Comparison of ENCODE assay signal across 11 cellular contexts in the genomic region with DNA sequence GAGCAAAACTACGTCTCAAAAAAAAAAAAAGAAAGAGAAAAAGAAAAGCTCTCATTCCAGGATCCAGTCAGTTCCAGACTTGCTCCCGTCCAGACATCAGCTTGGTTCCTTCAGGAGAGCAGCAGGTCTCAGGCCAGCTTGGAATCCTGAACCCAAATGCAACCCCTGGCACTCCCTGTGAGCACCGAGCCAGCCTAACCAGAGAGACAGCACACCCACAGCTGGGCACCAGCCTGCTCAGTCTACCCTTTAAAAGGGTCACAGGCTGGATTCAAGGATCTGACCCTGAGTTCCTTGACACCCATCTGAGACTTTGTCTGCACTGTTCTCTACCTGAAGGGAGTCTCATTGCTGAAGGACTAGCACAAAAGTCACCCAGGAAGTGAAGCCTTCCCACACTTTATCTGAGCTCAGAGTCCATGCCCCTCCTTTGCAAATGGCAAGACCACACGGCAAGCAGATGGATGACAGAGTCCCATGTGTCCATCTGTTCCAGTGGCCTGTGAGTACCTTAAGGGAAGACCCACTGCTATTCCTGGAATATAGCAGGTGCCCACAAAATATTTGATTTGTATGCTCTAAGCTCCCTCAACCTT. TPM values are rescaled to one million over a fixed set of nuclear protein-coding genes. Genes with fewer than 3 reads are reported as not detected.
DNase-seq lines count a peak whose midpoint lies in the region; ATAC-seq, FAIRE-seq and TF ChIP-seq lines count a peak whose summit lies in the region.
"Had no signal": no experiment of that assay in that cellular context is flagged by ENCODE, and none has a peak within 500 bp of the region (broad histone marks: within the 10 kb centered on the region; RNA-seq: fewer than 3 reads in every experiment).

No MANE protein-coding gene starts in this region.

- H2AK5ac ChIP-seq in H1 (ENCODE audit: low read depth, low read length): no peak overlapping the region

- H3K27me3 Mint-ChIP-seq in neural crest cell (ENCODE audit: low read depth): peaks cover 4% of the 10 kb centered on the region

- H3K79me2 ChIP-seq in DND-41 (ENCODE audit: insufficient read depth, low read length): peaks cover 8% of the 10 kb centered on the region
- H3K79me2 ChIP-seq in PC-3 (ENCODE audit: low read length): peaks cover 8% of the 10 kb centered on the region; the same call in 1 of the 2 replicates
- peaks cover 5 to 57% of the 10 kb centered on the region in 2 experiments for H3K79me2 ChIP-seq in H1 (ENCODE audit: control insufficient read depth in 1 of 2, insufficient read depth in 2 of 2, low read length in 2 of 2)

- 85% methylated on average over 4 of the region's 4 CpGs; no CpG with 5 or more reads in 1 of the 2 experiments for WGBS in H1 (ENCODE audit: extremely low coverage in 1 of 2, insufficient coverage in 1 of 2, insufficient read length in 1 of 2, insufficient replicate concordance in 2 of 2, low coverage in 1 of 2, low lambda C conversion rate in 2 of 2, missing lambda C conversion rate in 1 of 2), 2 experiments
- WGBS in transverse colon (ENCODE audit: low coverage in 1 of 2), 2 donors: 65% methylated on average over 4 of the region's 4 CpGs; no CpG with 5 or more reads in 1 of the 2 donors

- no peak for TF ChIP-seq CTCF in DND-41 (IDR thresholded peaks at IDR 0.05; ENCODE audit: borderline replicate concordance, extremely low read depth, low read length, poor library complexity, severe bottlenecking)
- no peak for TF ChIP-seq CTCF in PC-3 (conservative IDR thresholded peaks at IDR 0.05; ENCODE audit: low read depth, low read length)
- TF ChIP-seq CTCF in H1 (IDR thresholded peaks at IDR 0.05; ENCODE audit: control extremely low read depth in 1 of 3, insufficient read depth in 1 of 3, low read depth in 1 of 3, low read length in 3 of 3): no peak
- TF ChIP-seq CTCF in neural crest cell (conservative IDR thresholded peaks at IDR 0.05): no peak
- TF ChIP-seq CTCF in transverse colon (IDR thresholded peaks at IDR 0.05): no peak

- DNase-seq in DND-41 (no peak), PC-3 (no peak), H1 (ENCODE audit: low read depth in 1 of 2, low spot score in 2 of 2) (no peak), neural crest cell (ENCODE audit: low read depth, low spot score) (no peak), activated gamma-delta T cell treated with Interleukin-2 at 50 U/mL for 16 hours (no peak), transverse colon (no peak), Kasumi-1 (lab: John Stamatoyannopoulos, UW) (no peak)
- DNase-seq: EL, GM23248, NCI-H510A had no signal

- H3K4me1 ChIP-seq in DND-41 (ENCODE audit: insufficient read depth, low read length) (peaks cover 25% of the 10 kb centered on the region), PC-3 (ENCODE audit: insufficient read depth, low read length) (peaks cover 8% of the 10 kb centered on the region), H1 (replicated peaks in 1 of 4; ENCODE audit: control insufficient read depth in 3 of 4, insufficient read depth in 4 of 4, low read length in 3 of 4) (peaks cover 0 to 21% (median 5%) of the 10 kb centered on the region in 4 experiments; a peak in 5 of 7 replicates), transverse colon (peaks cover 11 to 19% (median 13%) of the 10 kb centered on the region in 4 donors)

- H3K36me3 ChIP-seq in DND-41 (ENCODE audit: insufficient read depth, low read length) (no peaks in the 10 kb centered on the region), PC-3 (ENCODE audit: low read depth, low read length) (no peaks in the 10 kb centered on the region), H1 (ENCODE audit: control insufficient read depth in 2 of 4, insufficient read depth in 4 of 4, low read length in 3 of 4) (no peaks in the 10 kb centered on the region), transverse colon (no peaks in the 10 kb centered on the region)
- H3K36me3 ChIP-seq: gastroesophageal sphincter had no signal

- CTCF ChIA-PET in PC-3 (lab: Charles Lee) (no interaction called here), H1 (lab: Charles Lee; ENCODE audit: partially characterized antibody) (interaction anchor here (0.7 to 1.9 kb wide), 7 partner anchors 8 to 251 kb away, joined by 3 to 5 read pairs (median 4); no protein-coding TSS in a partner anchor)

- no peak overlapping the region for H3K14ac ChIP-seq in H1 (ENCODE audit: insufficient read length)

- no peak overlapping the region for H3K4ac ChIP-seq in H1 (replicated peaks; ENCODE audit: insufficient read length, low read depth, low read length)

- TF ChIP-seq EP300 in H1 (IDR thresholded peaks at IDR 0.05; ENCODE audit: borderline replicate concordance in 1 of 2, low read depth in 2 of 2, low read length in 2 of 2): no peak
- TF ChIP-seq EP300 in transverse colon (IDR thresholded peaks at IDR 0.05; ENCODE audit: low read depth): no peak

- H3F3A ChIP-seq in PC-3 (ENCODE audit: low read length, unreplicated experiment): no peaks in the 10 kb centered on the region

- H3K4me1 Mint-ChIP-seq in neural crest cell: peaks cover 16% of the 10 kb centered on the region

- intact Hi-C loops in PC-3 (cut with micrococcal nuclease): loop anchor here (5.0 kb wide), 1 partner anchor 48 kb away; no protein-coding TSS in a partner anchor
- intact Hi-C loops in transverse colon (cut with DNase I; ENCODE audit: low total_unique reads): no loop called here

- H3K9me2 ChIP-seq in PC-3 (replicated peaks; ENCODE audit: low read length): no peaks in the 10 kb centered on the region

- no peaks in the 10 kb centered on the region for H3K9me3 Mint-ChIP-seq in neural crest cell

- H3K27ac ChIP-seq in DND-41 (ENCODE audit: low read length): no peak overlapping the region
- H3K27ac ChIP-seq in PC-3 (ENCODE audit: low read length): no peak overlapping the region
- no peak overlapping the region for H3K27ac ChIP-seq in H1 (ENCODE audit: low read depth, low read length)
- H3K27ac ChIP-seq in transverse colon: no peak overlapping the region
- H3K27ac ChIP-seq: GM23248 had no signal

- H3K9ac ChIP-seq in DND-41 (ENCODE audit: low read depth, low read length) (no peak overlapping the region), PC-3 (ENCODE audit: low read length) (no peak overlapping the region), H1 (replicated peaks in 1 of 4; ENCODE audit: extremely low read depth in 1 of 4, low read depth in 3 of 4, low read length in 3 of 4) (no peak overlapping the region)

- no peak overlapping the region for H2BK15ac ChIP-seq in H1 (ENCODE audit: low read length)

- H3K79me1 ChIP-seq in H1 (ENCODE audit: low read depth, low read length): peaks cover 29% of the 10 kb centered on the region

- no peak overlapping the region; the same call in 1 of the 2 replicates for H2BK12ac ChIP-seq in H1 (ENCODE audit: low read depth, low read length)

- H3K18ac ChIP-seq in H1 (ENCODE audit: extremely low read depth, low read length): no peak overlapping the region

- no peak overlapping the region for H2BK120ac ChIP-seq in H1 (replicated peaks; ENCODE audit: low read depth, low read length)

- H3K4me3 ChIP-seq in DND-41 (ENCODE audit: low read depth in 1 of 2, low read length in 2 of 2) (peak overlapping the region in 1 of 2 experiments; percentile 99; a peak in 1 of 4 replicates), PC-3 (ENCODE audit: low read length) (no peak overlapping the region), H1 (ENCODE audit: extremely low read depth in 1 of 4, insufficient read depth in 2 of 4, low read depth in 3 of 4, low read length in 4 of 4) (peak overlapping the region in 1 of 4 experiments; percentile 94; a peak in 1 of 8 replicates), transverse colon (peak overlapping the region in 1 of 4 donors; percentile 99)

- H4K91ac ChIP-seq in H1 (replicated peaks; ENCODE audit: insufficient read length, low read length): no peak overlapping the region

- H4K20me1 ChIP-seq in DND-41 (ENCODE audit: insufficient read depth, low read length) (peaks cover 15% of the 10 kb centered on the region), PC-3 (ENCODE audit: low read length) (no peaks in the 10 kb centered on the region), H1 (replicated peaks in 1 of 2; ENCODE audit: control insufficient read depth in 1 of 2, insufficient read depth in 2 of 2, low read length in 2 of 2) (peaks cover 0 to 12% of the 10 kb centered on the region in 2 experiments)

- TF ChIP-seq POLR2A in H1 (IDR thresholded peaks at IDR 0.05; ENCODE audit: control extremely low read depth in 1 of 2, low read depth in 2 of 2, low read length in 2 of 2) (no peak), transverse colon (IDR thresholded peaks at IDR 0.05) (no peak)

- POLR2A ChIA-PET in PC-3 (lab: Charles Lee; ENCODE audit: unreplicated experiment) (no interaction called here), H1 (lab: Charles Lee; ENCODE audit: partially characterized antibody) (interaction anchor here (1.0 to 3.2 kb wide), 8 partner anchors 9 to 103 kb away, joined by 3 to 19 read pairs (median 4); a partner anchor contains a TSS)

- no peak overlapping the region for H3K23ac ChIP-seq in H1 (ENCODE audit: insufficient read length)

- H3K9me3 ChIP-seq in DND-41 (ENCODE audit: insufficient read depth, low read length, severe bottlenecking) (no peaks in the 10 kb centered on the region), PC-3 (ENCODE audit: low read length) (no peaks in the 10 kb centered on the region), H1 (ENCODE audit: insufficient read depth in 2 of 2, low read depth in 1 of 2, low read length in 1 of 2) (no peaks in the 10 kb centered on the region), transverse colon (no peaks in the 10 kb centered on the region)
- H3K9me3 ChIP-seq: gastroesophageal sphincter had no signal

- no peak overlapping the region for H3K27ac Mint-ChIP-seq in neural crest cell (ENCODE audit: unreplicated experiment)

- H3K23me2 ChIP-seq in H1 (ENCODE audit: low read depth, low read length): peaks cover 10% of the 10 kb centered on the region; the same call in 1 of the 2 replicates

- H2BK5ac ChIP-seq in H1 (ENCODE audit: low read depth, low read length): no peak overlapping the region

- H2BK20ac ChIP-seq in H1 (ENCODE audit: low read length): no peak overlapping the region

- in situ Hi-C loops in transverse colon (cut with MboI; ENCODE audit: low pct_ligation_motif_present in 1 of 4, low pct_unique_long_range_greater_than_20kb in 1 of 4, low sequenced_read_pairs in 3 of 4): no loop called here

- ATAC-seq in DND-41 (ENCODE audit: insufficient read depth, low read depth): no peak
- no peak for ATAC-seq in PC-3
- ATAC-seq: gastroesophageal sphincter had no signal

- H4K8ac ChIP-seq in H1 (ENCODE audit: extremely low read depth, insufficient read depth, low read length): no peak overlapping the region

- TF ChIP-seq RAD21 in H1 (IDR thresholded peaks at IDR 0.05 in 1 of 2, conservative IDR thresholded peaks at IDR 0.05 in 1 of 2; ENCODE audit: low read depth in 2 of 2, low read length in 2 of 2): no peak

- no peak for FAIRE-seq in H1 (lab: Jason Lieb, UNC)

- no peak overlapping the region for H4K5ac ChIP-seq in H1 (ENCODE audit: insufficient read length, low read depth, low read length)

- peak overlapping the region; percentile 90 for H3K4me3 Mint-ChIP-seq in neural crest cell

- no TSS peak for BruUV-seq in PC-3 (replicated peaks; lab: Mats Ljungman, UMichigan)

- H3K4me2 ChIP-seq in DND-41 (ENCODE audit: insufficient read depth, low read length): peak overlapping the region; percentile 100
- peak overlapping the region; percentile 97; the same call in 1 of the 2 replicates for H3K4me2 ChIP-seq in PC-3 (ENCODE audit: low read length)
- H3K4me2 ChIP-seq in H1 (ENCODE audit: insufficient read depth in 1 of 2, low read depth in 2 of 2, low read length in 2 of 2): peak overlapping the region; percentile 76 to 85; a peak in 3 of 4 replicates

- H3K27me3 ChIP-seq in DND-41 (ENCODE audit: insufficient read depth, low read length, poor library complexity): no peaks in the 10 kb centered on the region
- no peaks in the 10 kb centered on the region for H3K27me3 ChIP-seq in PC-3 (ENCODE audit: low read length)
- H3K27me3 ChIP-seq in H1 (replicated peaks in 1 of 4; ENCODE audit: control insufficient read depth in 3 of 4, extremely low read depth in 1 of 4, insufficient read depth in 3 of 4, low read length in 3 of 4): no peaks in the 10 kb centered on the region
- no peaks in the 10 kb centered on the region for H3K27me3 ChIP-seq in transverse colon
- H3K27me3 ChIP-seq: gastroesophageal sphincter had no signal

- no peak overlapping the region for H2AFZ ChIP-seq in DND-41 (ENCODE audit: low read depth, low read length)
- no peak overlapping the region for H2AFZ ChIP-seq in PC-3 (ENCODE audit: low read length)
- H2AFZ ChIP-seq in H1 (ENCODE audit: low read length): no peak overlapping the region

- no peaks in the 10 kb centered on the region for H3K36me3 Mint-ChIP-seq in neural crest cell (ENCODE audit: low read depth)

- H3K56ac ChIP-seq in H1 (replicated peaks; ENCODE audit: insufficient read length, low read depth, low read length): no peak overlapping the region

RNA-seq across cellular contexts. Expression of a gene that starts 1.4 kb away (rescaled TPM):
- total RNA-seq in PC-3 (2014; rRNA removed) (53.4 and 59.0 TPM in 2 replicates), neural crest cell (39.0 and 43.7 TPM in 2 replicates), transverse colon (100 to 1,000 TPM in 3 of 4 donors, 10 to 100 TPM in 1; 92.6 to 323 (median 218) TPM)
- total RNA-seq in H1 (2021; fragmentation: NEBNext Ultra II Directional; extraction: Animal tissue kit (Norgen Biotek cat#: 25700)): 84.1 and 86.4 TPM in 2 replicates
- polyA plus RNA-seq in H1 (2011; rRNA removed): 178 and 195 TPM in 2 replicates
- polyA plus RNA-seq in H1 (2011; cell fraction: cytosol; rRNA removed): 144 TPM
- polyA plus RNA-seq in H1 (2011; cell fraction: nucleus; rRNA removed): 128 TPM
- 82.7 to 110 TPM (median 107 TPM) in 4 replicates for polyA plus RNA-seq in H1 (2012, experiment 1 of 2)
- polyA plus RNA-seq in H1 (2012, experiment 2 of 2): 153 TPM
- polyA plus RNA-seq in H1 (2013, experiment 1 of 2): 63.2 TPM
- polyA plus RNA-seq in H1 (2013, experiment 2 of 2): 57.0 TPM
- polyA minus RNA-seq in H1 (2011; rRNA and poly(A)+ RNA removed): 84.8 and 107 TPM in 2 replicates
- 51.7 TPM for polyA minus RNA-seq in H1 (2011; cell fraction: cytosol; rRNA and poly(A)+ RNA removed)
- 37.1 TPM for polyA minus RNA-seq in H1 (2011; cell fraction: nucleus; rRNA and poly(A)+ RNA removed)
